ENCODE assay signal across 24 cellular contexts in genomic region chr3:12817341-12817705, GRCh38. TPM values are rescaled to one million over a fixed set of nuclear protein-coding genes. Genes with fewer than 3 reads are reported as not detected.
"Had no signal": no experiment of that assay in that cellular context is flagged by ENCODE, and none has a peak within 500 bp of the region (broad histone marks: within the 10 kb centered on the region; RNA-seq: fewer than 3 reads in every experiment).

No MANE protein-coding gene starts in this region.

- H3K27me3 ChIP-seq: brain microvascular endothelial cell, left lung, sigmoid colon had no signal

- H3K4me3 ChIP-seq: left lung, prostate gland, sigmoid colon, thoracic aorta had no signal

- H3K4me3 Mint-ChIP-seq: activated B cell treated with CpG ODN at 0.5 μM for 24 hours; activated naive CD8-positive, alpha-beta T cell; activated T-cell treated with anti-CD3 and anti-CD28 coated beads, Interleukin-2, amount 50 U/mL, for 72 hours; dendritic cell treated with granulocyte-macrophage colony-stimulating factor and Interleukin-4, amounts not matched to agents 40 ng/mL and 50 ng/mL, for 4 days; effector memory CD8-positive, alpha-beta T cell; nephron progenitor cell; stimulated activated effector memory CD8-positive, alpha-beta T cell treated with anti-CD3 and anti-CD28 coated beads, Interleukin-12 subunit alpha, Interleukin-12 subunit beta, amount 100 ng/mL, for 72 hours; T-helper 17 cell had no signal

- H3K4me1 Mint-ChIP-seq: nephron progenitor cell; stimulated activated effector memory CD8-positive, alpha-beta T cell treated with anti-CD3 and anti-CD28 coated beads, Interleukin-12 subunit alpha, Interleukin-12 subunit beta, amount 100 ng/mL, for 72 hours had no signal

- H3K9me3 ChIP-seq: left lung, prostate gland, sigmoid colon, thoracic aorta had no signal

- DNase-seq: activated B cell treated with CpG ODN at 0.5 μM for 24 hours; activated CD4-positive, alpha-beta T cell treated with anti-CD3 and anti-CD28 coated beads for 48 hours; activated CD8-positive, alpha-beta memory T cell treated with anti-CD3 and anti-CD28 coated beads, Interleukin-2, amount 50 U/mL, for 48 hours; activated gamma-delta T cell treated with Interleukin-2 at 50 U/mL for 16 hours; activated T-cell treated with anti-CD3 and anti-CD28 coated beads, Interleukin-2, amount 50 U/mL, for 72 hours; anterior cingulate cortex; brain microvascular endothelial cell; effector memory CD8-positive, alpha-beta T cell; foreskin melanocyte; head of caudate nucleus; left lung; mesenchymal stem cell; nephron progenitor cell; sigmoid colon; stimulated activated CD4-positive, alpha-beta T cell treated with anti-CD3 and anti-CD28 coated beads, Interleukin-1b, Interleukin-23, amount 100 ng/mL, for 48 hours; T-helper 17 cell had no signal

- H3K27ac Mint-ChIP-seq: activated B cell treated with CpG ODN at 0.5 μM for 24 hours; activated naive CD8-positive, alpha-beta T cell; activated T-cell treated with anti-CD3 and anti-CD28 coated beads, Interleukin-2, amount 50 U/mL, for 72 hours; dendritic cell treated with granulocyte-macrophage colony-stimulating factor and Interleukin-4, amounts not matched to agents 40 ng/mL and 50 ng/mL, for 4 days; effector memory CD8-positive, alpha-beta T cell; nephron progenitor cell; stimulated activated effector memory CD8-positive, alpha-beta T cell treated with anti-CD3 and anti-CD28 coated beads, Interleukin-12 subunit alpha, Interleukin-12 subunit beta, amount 100 ng/mL, for 72 hours; T-helper 17 cell had no signal

- H3K36me3 Mint-ChIP-seq: activated naive CD8-positive, alpha-beta T cell; stimulated activated effector memory CD8-positive, alpha-beta T cell treated with anti-CD3 and anti-CD28 coated beads, Interleukin-12 subunit alpha, Interleukin-12 subunit beta, amount 100 ng/mL, for 72 hours had no signal

- H3K9me3 Mint-ChIP-seq: activated B cell treated with CpG ODN at 0.5 μM for 24 hours; activated T-cell treated with anti-CD3 and anti-CD28 coated beads, Interleukin-2, amount 50 U/mL, for 72 hours; dendritic cell treated with granulocyte-macrophage colony-stimulating factor and Interleukin-4, amounts not matched to agents 40 ng/mL and 50 ng/mL, for 4 days; effector memory CD8-positive, alpha-beta T cell; nephron progenitor cell; stimulated activated effector memory CD8-positive, alpha-beta T cell treated with anti-CD3 and anti-CD28 coated beads, Interleukin-12 subunit alpha, Interleukin-12 subunit beta, amount 100 ng/mL, for 72 hours had no signal

- H3K36me3 ChIP-seq: brain microvascular endothelial cell, prostate gland had no signal

- H3K27ac ChIP-seq: brain microvascular endothelial cell, epithelial cell of prostate, left lung, prostate gland, sigmoid colon, thoracic aorta had no signal

- H3K27me3 Mint-ChIP-seq: activated B cell treated with CpG ODN at 0.5 μM for 24 hours; activated naive CD8-positive, alpha-beta T cell; effector memory CD8-positive, alpha-beta T cell; T-helper 17 cell had no signal

- H3K4me1 ChIP-seq: left lung, prostate gland, sigmoid colon had no signal

RNA-seq across cellular contexts. Expression of gene TMEM40, which starts 58.3 kb away (rescaled TPM):
- total RNA-seq: activated B cell treated with CpG ODN at 0.5 μM for 24 hours; activated T-cell treated with anti-CD3 and anti-CD28 coated beads, Interleukin-2, amount 50 U/mL, for 72 hours; mucosa of gallbladder; omental fat pad; sigmoid colon; thoracic aorta had no signal
